ENCODE assay signal across 13 cellular contexts in genomic region chr3:149134560-149134959, GRCh38. TPM values are rescaled to one million over a fixed set of nuclear protein-coding genes. Genes with fewer than 3 reads are reported as not detected.
DNase-seq lines count a peak whose midpoint lies in the region; ATAC-seq and TF ChIP-seq lines count a peak whose summit lies in the region.
"Had no signal": no experiment of that assay in that cellular context is flagged by ENCODE, and none has a peak within 500 bp of the region (broad histone marks: within the 10 kb centered on the region; RNA-seq: fewer than 3 reads in every experiment).

No MANE protein-coding gene starts in this region.

- H3K4me1 ChIP-seq in left lung = peaks cover 3 to 26% of the 10 kb centered on the region in 2 donors
- peaks cover 30% of the 10 kb centered on the region for H3K4me1 ChIP-seq in vagina

- H3K27ac Mint-ChIP-seq in central memory CD8-positive, alpha-beta T cell (ENCODE audit: low read depth) = peak overlapping the region; percentile 41
- H3K27ac Mint-ChIP-seq: activated CD4-positive, alpha-beta T cell treated with anti-CD3 and anti-CD28 coated beads for 36 hours; activated T-helper 1 cell treated with anti-CD3 and anti-CD28 coated beads, Interleukin-12 subunit alpha, Interleukin-12 subunit beta, Interleukin-2, Interleukin-4 antibody, amounts not matched to agents 30 ng/mL and 10 ng/mL and 1 ng/mL, durations not matched to agents 14 hours and 24 hours and 36 hours had no signal

- H3K9me3 Mint-ChIP-seq in central memory CD8-positive, alpha-beta T cell = no peaks in the 10 kb centered on the region
- H3K9me3 Mint-ChIP-seq: activated T-helper 1 cell treated with anti-CD3 and anti-CD28 coated beads, Interleukin-12 subunit alpha, Interleukin-12 subunit beta, Interleukin-2, Interleukin-4 antibody, amounts not matched to agents 30 ng/mL and 10 ng/mL and 1 ng/mL, durations not matched to agents 14 hours and 24 hours and 36 hours had no signal

- H3K36me3 Mint-ChIP-seq in central memory CD8-positive, alpha-beta T cell (ENCODE audit: insufficient read depth) = peaks cover 17% of the 10 kb centered on the region

- DNase-seq in Caki2 (ENCODE audit: low read depth) (peak; percentile 68), M059J (ENCODE audit: low read depth) (peak; percentile 92), left lung (no peak), NCI-H1105 treated with DMSO at 0.1 percent for 48 hours (lab: John Stamatoyannopoulos, UW) (no peak), vagina (ENCODE audit: extremely low spot score in 2 of 2) (no peak), dorsolateral prefrontal cortex (no peak)
- DNase-seq in central memory CD8-positive, alpha-beta T cell (ENCODE audit: low spot score in 2 of 2) = no peak
- DNase-seq: activated CD4-positive, alpha-beta T cell treated with anti-CD3 and anti-CD28 coated beads for 36 hours; DND-41 had no signal

- H3K27me3 ChIP-seq in left lung (no peaks in the 10 kb centered on the region), vagina (no peaks in the 10 kb centered on the region), dorsolateral prefrontal cortex (no peaks in the 10 kb centered on the region)
- H3K27me3 ChIP-seq: right atrium auricular region had no signal

- in situ Hi-C loops in Caki2 (cut with HindIII; ENCODE audit: low pct_unique_long_range_greater_than_20kb, low sequenced_read_pairs) = no loop called here

- H3K9me3 ChIP-seq in left lung (no peaks in the 10 kb centered on the region), vagina (no peaks in the 10 kb centered on the region)
- H3K9me3 ChIP-seq: right atrium auricular region had no signal

- peaks cover 74% of the 10 kb centered on the region for H3K4me1 Mint-ChIP-seq in central memory CD8-positive, alpha-beta T cell

- no peak overlapping the region for H3K4me3 Mint-ChIP-seq in central memory CD8-positive, alpha-beta T cell
- H3K4me3 Mint-ChIP-seq: activated CD4-positive, alpha-beta T cell treated with anti-CD3 and anti-CD28 coated beads for 36 hours; activated T-helper 1 cell treated with anti-CD3 and anti-CD28 coated beads, Interleukin-12 subunit alpha, Interleukin-12 subunit beta, Interleukin-2, Interleukin-4 antibody, amounts not matched to agents 30 ng/mL and 10 ng/mL and 1 ng/mL, durations not matched to agents 14 hours and 24 hours and 36 hours had no signal

- no peak overlapping the region for H3K4me3 ChIP-seq in left lung
- no peak overlapping the region for H3K4me3 ChIP-seq in vagina
- H3K4me3 ChIP-seq in dorsolateral prefrontal cortex = no peak overlapping the region
- H3K4me3 ChIP-seq: K562, right atrium auricular region had no signal

- H3K36me3 ChIP-seq in left lung = no peaks in the 10 kb centered on the region
- no peaks in the 10 kb centered on the region for H3K36me3 ChIP-seq in vagina
- H3K36me3 ChIP-seq: right atrium auricular region had no signal

- H3K27ac ChIP-seq in left lung (no peak overlapping the region), vagina (no peak overlapping the region), dorsolateral prefrontal cortex (no peak overlapping the region)
- H3K27ac ChIP-seq: right atrium auricular region had no signal

- H3K27me3 Mint-ChIP-seq in central memory CD8-positive, alpha-beta T cell = no peaks in the 10 kb centered on the region
- H3K27me3 Mint-ChIP-seq: activated CD4-positive, alpha-beta T cell treated with anti-CD3 and anti-CD28 coated beads for 36 hours had no signal

- TF ChIP-seq CTCF in left lung (IDR thresholded peaks at IDR 0.05) = no peak
- TF ChIP-seq CTCF in vagina (IDR thresholded peaks at IDR 0.05) = no peak
- no peak for TF ChIP-seq CTCF in dorsolateral prefrontal cortex (IDR thresholded peaks at IDR 0.05 in 54 of 56, conservative IDR thresholded peaks at IDR 0.05 in 2 of 56; ENCODE audit: low read depth in 1 of 56, partially characterized antibody in 56 of 56)

- no peak for ATAC-seq in central memory CD8-positive, alpha-beta T cell (replicated peaks; ENCODE audit: extremely low read depth, poor library complexity, severe bottlenecking)
- ATAC-seq in left lung (peak; percentile 15), HG03025 (IDR thresholded peaks at IDR 0.05; ENCODE audit: low FRiP score, unreplicated experiment) (no peak)
- ATAC-seq: activated CD4-positive, alpha-beta T cell treated with anti-CD3 and anti-CD28 coated beads for 36 hours; K562 had no signal

- intact Hi-C loops in left lung (cut with DNase I) (no loop called here), vagina (cut with DNase I) (no loop called here), dorsolateral prefrontal cortex (cut with DNase I) (no loop called here)

- TF ChIP-seq POLR2A in vagina (IDR thresholded peaks at IDR 0.05) = no peak

RNA-seq across cellular contexts. Expression of gene HPS3, which starts 5.1 kb away (rescaled TPM):
- total RNA-seq in Caki2 (2014; rRNA removed; shearing (Covaris generic); ENCODE audit: low replicate concordance) = 39.8 and 59.8 TPM in 2 replicates
- total RNA-seq in M059J (2014; rRNA removed; shearing (Covaris generic)) = 55.7 and 62.2 TPM in 2 replicates
- total RNA-seq in left lung = 10 to 100 TPM; 26.2 to 28.7 TPM
- 25.5 TPM for total RNA-seq in vagina
- total RNA-seq in dorsolateral prefrontal cortex = 10 to 100 TPM; 12.3 to 28.4 (median 19.4) TPM

RNA-seq across cellular contexts. Expression of gene HLTF, which starts 48.2 kb away (rescaled TPM):
- 9.4 and 18.3 TPM in 2 replicates for total RNA-seq in Caki2 (2014; rRNA removed; shearing (Covaris generic); ENCODE audit: low replicate concordance)
- 87.9 and 110 TPM in 2 replicates for total RNA-seq in M059J (2014; rRNA removed; shearing (Covaris generic))
- total RNA-seq in left lung = 10 to 100 TPM; 27.5 to 32.9 TPM
- total RNA-seq in vagina = 27.0 TPM
- total RNA-seq in dorsolateral prefrontal cortex = 10 to 100 TPM; 29.5 to 74.9 (median 50.5) TPM

Comparison
In these comparisons a context has a peak if more than half of its experiments do, and no peak if none do; other contexts are left out.
1. DNase-seq: peak in Caki2 (single experiment) and M059J (single experiment); none in central memory CD8-positive, alpha-beta T cell (0 of 2), left lung (0 of 2), NCI-H1105 treated with DMSO at 0.1 percent for 48 hours (single experiment), vagina (0 of 2) and dorsolateral prefrontal cortex (0 of 10).